In the genomic region with DNA sequence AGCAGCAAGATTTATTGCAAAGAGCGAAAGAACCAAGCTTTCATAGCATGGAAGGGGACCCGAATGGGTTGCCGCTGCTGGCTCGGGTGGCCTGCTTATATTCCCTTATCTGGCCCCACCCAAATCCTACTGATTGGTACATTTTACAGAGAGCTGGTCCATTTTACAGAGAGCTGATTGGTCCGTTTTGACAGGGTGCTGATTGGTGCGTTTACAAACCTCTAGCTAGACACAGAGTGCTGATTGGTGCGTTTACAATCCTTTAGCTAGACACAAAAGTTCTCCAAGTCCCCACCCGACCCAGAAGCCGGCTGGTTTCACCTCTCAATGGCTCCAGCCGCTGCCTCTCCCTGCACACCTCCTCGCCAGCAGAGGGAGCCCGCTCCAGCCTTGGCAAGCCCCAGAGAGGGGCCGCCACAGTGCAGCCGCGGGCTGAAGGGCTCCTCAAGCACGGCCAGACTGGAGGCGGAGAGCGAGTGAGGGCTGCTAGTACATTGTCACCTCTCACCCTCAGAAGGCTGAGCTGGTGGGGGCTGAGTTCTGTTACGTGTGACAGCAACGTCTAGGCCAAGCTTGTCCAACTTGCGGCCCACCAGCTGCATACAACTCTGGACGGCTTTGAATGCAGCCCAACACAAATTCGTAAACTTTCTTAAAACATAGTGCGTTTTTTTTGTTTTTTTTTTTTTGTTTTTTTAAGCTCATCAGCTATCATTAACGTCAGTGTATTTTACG, we compare ENCODE assay signal across 9 cellular contexts. TPM values are rescaled to one million over a fixed set of nuclear protein-coding genes. Genes with fewer than 3 reads are reported as not detected.
DNase-seq lines count a peak whose midpoint lies in the region; ATAC-seq and TF ChIP-seq lines count a peak whose summit lies in the region.
"Had no signal": no experiment of that assay in that cellular context is flagged by ENCODE, and none has a peak within 500 bp of the region (broad histone marks: within the 10 kb centered on the region; RNA-seq: fewer than 3 reads in every experiment).

No MANE protein-coding gene starts in this region.

- H3K36me3 ChIP-seq in SU-DHL-6 (ENCODE audit: low read length): no peaks in the 10 kb centered on the region

- peak overlapping the region; percentile 31 for H3K9ac ChIP-seq in SU-DHL-6 (ENCODE audit: low read length)

- H3K4me3 Mint-ChIP-seq in activated naive CD8-positive, alpha-beta T cell treated with anti-CD3 and anti-CD28 coated beads, Interleukin-2, amount 50 U/mL, for 24 hours: peak overlapping the region; percentile 35

- H3K4me1 Mint-ChIP-seq in activated naive CD8-positive, alpha-beta T cell treated with anti-CD3 and anti-CD28 coated beads, Interleukin-2, amount 50 U/mL, for 24 hours: peaks cover 4% of the 10 kb centered on the region

- H3K27ac ChIP-seq in SU-DHL-6 (ENCODE audit: low read depth, low read length): no peak overlapping the region

- H3K9me3 Mint-ChIP-seq in activated naive CD8-positive, alpha-beta T cell treated with anti-CD3 and anti-CD28 coated beads, Interleukin-2, amount 50 U/mL, for 24 hours: no peaks in the 10 kb centered on the region

- in situ Hi-C loops in G401 (cut with HindIII; ENCODE audit: low sequenced_read_pairs): no loop called here

- peaks cover 2% of the 10 kb centered on the region for H3K27me3 Mint-ChIP-seq in activated naive CD8-positive, alpha-beta T cell treated with anti-CD3 and anti-CD28 coated beads, Interleukin-2, amount 50 U/mL, for 24 hours

- peak overlapping the region; percentile 93 for H2AFZ ChIP-seq in SU-DHL-6 (ENCODE audit: low read depth, low read length, severe bottlenecking)

- peak; percentile 41 for ATAC-seq in HG02885 (IDR thresholded peaks at IDR 0.05; ENCODE audit: poor library complexity, unreplicated experiment)
- peak; percentile 81 for ATAC-seq in activated naive CD8-positive, alpha-beta T cell treated with anti-CD3 and anti-CD28 coated beads, Interleukin-2, amount 50 U/mL, for 24 hours

- peak overlapping the region; percentile 36 for H3K4me3 ChIP-seq in SU-DHL-6 (ENCODE audit: insufficient read depth, low read length, poor library complexity, severe bottlenecking)

- no peaks in the 10 kb centered on the region for H3F3A ChIP-seq in SU-DHL-6 (ENCODE audit: insufficient read depth)

- H3K9me3 ChIP-seq in SU-DHL-6 (ENCODE audit: insufficient read depth, low read length): no peaks in the 10 kb centered on the region

- no peak overlapping the region for H3K27ac Mint-ChIP-seq in activated naive CD8-positive, alpha-beta T cell treated with anti-CD3 and anti-CD28 coated beads, Interleukin-2, amount 50 U/mL, for 24 hours

- DNase-seq in ELF-1 (ENCODE audit: low read depth, low spot score) (peak; percentile 93), kidney tubule cell (ENCODE audit: low spot score) (peak; percentile 55), G401 (ENCODE audit: low spot score) (no peak), NCI-H1436 (lab: John Stamatoyannopoulos, UW) (no peak)
- peak; percentile 55 for DNase-seq in activated naive CD8-positive, alpha-beta T cell treated with anti-CD3 and anti-CD28 coated beads, Interleukin-2, amount 50 U/mL, for 24 hours
- peak; percentile 26 to 54 (median 48) for DNase-seq in stimulated activated CD4-positive, alpha-beta T cell treated with anti-CD3 and anti-CD28 coated beads, TNF-alpha, amount 100 ng/mL, for 48 hours (ENCODE audit: low read depth in 3 of 3)

- no peaks in the 10 kb centered on the region for H3K27me3 ChIP-seq in SU-DHL-6 (ENCODE audit: low read length)

- TF ChIP-seq CTCF in SU-DHL-6 (IDR thresholded peaks at IDR 0.05; ENCODE audit: insufficient read depth, low read length, poor library complexity, severe bottlenecking): peak; percentile 87

- H3K36me3 Mint-ChIP-seq in activated naive CD8-positive, alpha-beta T cell treated with anti-CD3 and anti-CD28 coated beads, Interleukin-2, amount 50 U/mL, for 24 hours (ENCODE audit: low read depth): no peaks in the 10 kb centered on the region

- no peaks in the 10 kb centered on the region for H3K79me2 ChIP-seq in SU-DHL-6 (ENCODE audit: insufficient read depth, low read length)

- no peaks in the 10 kb centered on the region for H3K9me2 ChIP-seq in SU-DHL-6 (replicated peaks; ENCODE audit: insufficient read depth, low read length)

- H3K4me2 ChIP-seq in SU-DHL-6 (ENCODE audit: low read depth, low read length, poor library complexity, severe bottlenecking): peak overlapping the region; percentile 57

- H4K20me1 ChIP-seq in SU-DHL-6 (ENCODE audit: low read depth, low read length): no peaks in the 10 kb centered on the region

RNA-seq across cellular contexts. Expression of gene PTH, which starts 8.7 kb away (rescaled TPM):
- total RNA-seq in G401 (2014; rRNA removed; shearing (Covaris generic)): not detected in 2 replicates
- total RNA-seq: subcutaneous adipose tissue had no signal

RNA-seq across cellular contexts. Expression of gene BTBD10, which starts 24.1 kb away (rescaled TPM):
- 22.3 and 40.3 TPM in 2 replicates for total RNA-seq in G401 (2014; rRNA removed; shearing (Covaris generic))

Comparison
In these comparisons a context has a peak if more than half of its experiments do, and no peak if none do; other contexts are left out.
1. DNase-seq: peak in ELF-1 (single experiment), activated naive CD8-positive, alpha-beta T cell treated with anti-CD3 and anti-CD28 coated beads, Interleukin-2, amount 50 U/mL, for 24 hours (single experiment), kidney tubule cell (single experiment) and stimulated activated CD4-positive, alpha-beta T cell treated with anti-CD3 and anti-CD28 coated beads, TNF-alpha, amount 100 ng/mL, for 48 hours (3 of 3); none in G401 (single experiment) and NCI-H1436 (single experiment).